ENCODE assay signal across 17 cellular contexts in genomic region chr6:20399518-20399917, GRCh38. TPM values are rescaled to one million over a fixed set of nuclear protein-coding genes. Genes with fewer than 3 reads are reported as not detected.
A peak's percentile ranks its signal among the peaks of the same experiment; 100 is the strongest.
DNase-seq lines count a peak whose midpoint lies in the region; ATAC-seq and TF ChIP-seq lines count a peak whose summit lies in the region.
"Had no signal": no experiment of that assay in that cellular context is flagged by ENCODE, and none has a peak within 500 bp of the region (broad histone marks: within the 10 kb centered on the region; RNA-seq: fewer than 3 reads in every experiment).

No MANE protein-coding gene starts in this region.

- H3K27me3 ChIP-seq in CD4-positive, alpha-beta T cell (ENCODE audit: control insufficient read depth, insufficient read depth, low read length), result no peaks in the 10 kb centered on the region
- H3K27me3 ChIP-seq: SJCRH30 had no signal

- peaks cover 3% of the 10 kb centered on the region for H3K27me3 Mint-ChIP-seq in T-helper 1 cell treated with Interleukin-12 subunit alpha and Interleukin-12 subunit beta and Interleukin-4 antibody, amounts not matched to agents 30 μg/mL and 1 μg/mL, for 36 hours (ENCODE audit: low read depth)
- no peaks in the 10 kb centered on the region for H3K27me3 Mint-ChIP-seq in CD4-positive, alpha-beta T cell
- H3K27me3 Mint-ChIP-seq in central memory CD8-positive, alpha-beta T cell, result no peaks in the 10 kb centered on the region

- H3K9me3 ChIP-seq in CD4-positive, alpha-beta T cell (ENCODE audit: control insufficient read depth, low read length), result no peaks in the 10 kb centered on the region
- H3K9me3 ChIP-seq: SJCRH30 had no signal

- no peak for TF ChIP-seq CTCF in CD4-positive, alpha-beta T cell (IDR thresholded peaks at IDR 0.05)

- no peaks in the 10 kb centered on the region for H3K9me3 Mint-ChIP-seq in T-helper 1 cell treated with Interleukin-12 subunit alpha and Interleukin-12 subunit beta and Interleukin-4 antibody, amounts not matched to agents 30 μg/mL and 1 μg/mL, for 36 hours
- no peaks in the 10 kb centered on the region for H3K9me3 Mint-ChIP-seq in CD4-positive, alpha-beta T cell
- H3K9me3 Mint-ChIP-seq in central memory CD8-positive, alpha-beta T cell, result no peaks in the 10 kb centered on the region

- intact Hi-C loops in CD4-positive, alpha-beta T cell (cut with DNase I, micrococcal nuclease), result no loop called here

- peak overlapping the region; percentile 17 for H3K27ac Mint-ChIP-seq in T-helper 1 cell treated with Interleukin-12 subunit alpha and Interleukin-12 subunit beta and Interleukin-4 antibody, amounts not matched to agents 30 μg/mL and 1 μg/mL, for 36 hours
- no peak overlapping the region for H3K27ac Mint-ChIP-seq in CD4-positive, alpha-beta T cell
- no peak overlapping the region for H3K27ac Mint-ChIP-seq in central memory CD8-positive, alpha-beta T cell (ENCODE audit: low read depth)

- H3K4me1 Mint-ChIP-seq in T-helper 1 cell treated with Interleukin-12 subunit alpha and Interleukin-12 subunit beta and Interleukin-4 antibody, amounts not matched to agents 30 μg/mL and 1 μg/mL, for 36 hours (ENCODE audit: low read depth), result peaks cover 32% of the 10 kb centered on the region
- peaks cover 30% of the 10 kb centered on the region for H3K4me1 Mint-ChIP-seq in CD4-positive, alpha-beta T cell (ENCODE audit: low read depth)
- H3K4me1 Mint-ChIP-seq in central memory CD8-positive, alpha-beta T cell, result peaks cover 34% of the 10 kb centered on the region

- POLR2A ChIA-PET in CD4-positive, alpha-beta T cell (lab: Charles Lee), result interaction anchor here (4.3 to 4.4 kb wide), 2 partner anchors 33 to 80 kb away, joined by 42 to 56 read pairs; no protein-coding TSS in a partner anchor

- DNase-seq in T-helper 1 cell (no peak), NCI-H2227 treated with DMSO at 0.1 percent for 48 hours (lab: John Stamatoyannopoulos, UW) (peak; percentile 68), DMS79 (lab: John Stamatoyannopoulos, UW) (no peak), NCI-H2029 treated with DMSO at 0.1 percent for 48 hours (lab: John Stamatoyannopoulos, UW) (no peak)
- DNase-seq in CD4-positive, alpha-beta T cell, result no peak
- no peak for DNase-seq in central memory CD8-positive, alpha-beta T cell (ENCODE audit: low spot score in 2 of 2)
- DNase-seq: DMS79 treated with DMSO at 0.1 percent for 48 hours, Karpas-422, NCI-H187 treated with DMSO at 0.1 percent for 48 hours, NCI-H226, NCI-H510A treated with DMSO at 0.1 percent for 48 hours, NCI-H774, SJCRH30 had no signal

- H3K27ac ChIP-seq in CD4-positive, alpha-beta T cell (ENCODE audit: low read depth, low read length), result no peak overlapping the region
- H3K27ac ChIP-seq: C4-2B had no signal

- H3K36me3 Mint-ChIP-seq in T-helper 1 cell treated with Interleukin-12 subunit alpha and Interleukin-12 subunit beta and Interleukin-4 antibody, amounts not matched to agents 30 μg/mL and 1 μg/mL, for 36 hours (ENCODE audit: low read depth), result peaks cover 10% of the 10 kb centered on the region
- peaks cover 20% of the 10 kb centered on the region for H3K36me3 Mint-ChIP-seq in CD4-positive, alpha-beta T cell (ENCODE audit: low read depth)
- peaks cover 16% of the 10 kb centered on the region for H3K36me3 Mint-ChIP-seq in central memory CD8-positive, alpha-beta T cell (ENCODE audit: insufficient read depth)

- no peak overlapping the region for H3K4me3 Mint-ChIP-seq in T-helper 1 cell treated with Interleukin-12 subunit alpha and Interleukin-12 subunit beta and Interleukin-4 antibody, amounts not matched to agents 30 μg/mL and 1 μg/mL, for 36 hours
- peak overlapping the region; percentile 63 for H3K4me3 Mint-ChIP-seq in CD4-positive, alpha-beta T cell
- H3K4me3 Mint-ChIP-seq in central memory CD8-positive, alpha-beta T cell, result peak overlapping the region; percentile 86

- ATAC-seq in CD4-positive, alpha-beta T cell (ENCODE audit: poor library complexity), result no peak
- no peak for ATAC-seq in central memory CD8-positive, alpha-beta T cell (replicated peaks; ENCODE audit: extremely low read depth, poor library complexity, severe bottlenecking)
- ATAC-seq in esophagus mucosa, result no peak
- ATAC-seq: HCT116 had no signal

- CTCF ChIA-PET in CD4-positive, alpha-beta T cell (lab: Charles Lee), result interaction anchor here (0.8 kb wide), 1 partner anchor 129 kb away, joined by 3 read pairs; no protein-coding TSS in a partner anchor

RNA-seq across cellular contexts. Expression of gene E2F3, which starts 2.2 kb away (rescaled TPM):
- total RNA-seq in CD4-positive, alpha-beta T cell, result 1 to 10 TPM; 2.7 to 2.9 TPM
- total RNA-seq in esophagus mucosa, result 5.0 TPM
